ENCODE assay signal across 11 cellular contexts in the genomic region with DNA sequence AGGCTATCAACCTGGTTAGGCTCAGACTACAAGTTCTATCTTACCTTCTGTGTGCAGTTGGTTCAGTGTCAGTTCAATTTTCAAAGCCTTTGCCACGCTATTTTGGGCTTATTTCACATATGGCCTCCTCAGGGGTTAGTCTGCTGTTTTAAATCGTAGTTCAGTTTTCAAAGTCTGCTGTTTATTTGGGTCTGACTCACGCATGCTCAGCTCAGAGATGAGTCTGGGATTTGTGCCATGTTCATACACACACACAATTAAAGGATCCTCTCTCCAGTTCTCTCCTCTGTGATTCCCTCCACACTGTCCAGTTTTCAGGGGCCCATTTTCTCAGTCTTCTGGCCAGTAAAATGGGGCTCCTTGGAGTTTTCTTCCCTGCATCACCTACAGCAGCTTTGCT. TPM values are rescaled to one million over a fixed set of nuclear protein-coding genes. Genes with fewer than 3 reads are reported as not detected.
DNase-seq lines count a peak whose midpoint lies in the region; ATAC-seq, FAIRE-seq and TF ChIP-seq lines count a peak whose summit lies in the region.
"Had no signal": no experiment of that assay in that cellular context is flagged by ENCODE, and none has a peak within 500 bp of the region (broad histone marks: within the 10 kb centered on the region; RNA-seq: fewer than 3 reads in every experiment).

No MANE protein-coding gene starts in this region.

- no peaks in the 10 kb centered on the region for H3K36me3 ChIP-seq in bronchial epithelial cell (ENCODE audit: control insufficient read depth, insufficient read depth, low read length)
- H3K36me3 ChIP-seq in left lung: no peaks in the 10 kb centered on the region
- H3K36me3 ChIP-seq in thyroid gland: no peaks in the 10 kb centered on the region

- no peak overlapping the region for H3K4me3 ChIP-seq in bronchial epithelial cell (ENCODE audit: low read depth, low read length)
- no peak overlapping the region for H3K4me3 ChIP-seq in left lung
- no peak overlapping the region for H3K4me3 ChIP-seq in thyroid gland (replicated peaks in 1 of 3)

- H3K27ac ChIP-seq in left lung (peak overlapping the region in 1 of 2 donors; percentile 44), thyroid gland (no peak overlapping the region)
- H3K27ac ChIP-seq: 22Rv1 had no signal

- H3K4me1 ChIP-seq in left lung (no peaks in the 10 kb centered on the region), thyroid gland (peaks cover 0 to 11% of the 10 kb centered on the region in 2 donors)

- FAIRE-seq in bronchial epithelial cell (lab: Jason Lieb, UNC): no peak
- FAIRE-seq: TTC549 had no signal

- intact Hi-C loops in left lung (cut with DNase I) (no loop called here), thyroid gland (cut with DNase I) (no loop called here)

- DNase-seq in DMS53 (lab: John Stamatoyannopoulos, UW) (peak; percentile 2), DMS53 treated with DMSO at 0.1 percent for 48 hours (lab: John Stamatoyannopoulos, UW; ENCODE audit: unreplicated experiment) (no peak), bronchial epithelial cell (ENCODE audit: low read depth) (peak; percentile 31), left lung (no peak), thyroid gland (peak; percentile 18 to 21), NCI-H774 (lab: John Stamatoyannopoulos, UW) (no peak)
- DNase-seq: NCI-H187 treated with DMSO at 0.1 percent for 48 hours had no signal

- TF ChIP-seq POLR2A in thyroid gland (IDR thresholded peaks at IDR 0.05): no peak

- H3K9me3 ChIP-seq in left lung (no peaks in the 10 kb centered on the region), thyroid gland (no peaks in the 10 kb centered on the region)

- WGBS in thyroid gland, 2 donors: 14 to 18% methylated on average over 3 of the region's 3 CpGs

- no peak for TF ChIP-seq CTCF in bronchial epithelial cell (IDR thresholded peaks at IDR 0.05; ENCODE audit: insufficient read depth, low read length, severe bottlenecking)
- no peak for TF ChIP-seq CTCF in left lung (IDR thresholded peaks at IDR 0.05)
- TF ChIP-seq CTCF in thyroid gland (IDR thresholded peaks at IDR 0.05): no peak

- H3K27me3 ChIP-seq in bronchial epithelial cell (ENCODE audit: control insufficient read depth, insufficient read depth, low read length): no peaks in the 10 kb centered on the region
- no peaks in the 10 kb centered on the region for H3K27me3 ChIP-seq in left lung
- no peaks in the 10 kb centered on the region for H3K27me3 ChIP-seq in thyroid gland

- ATAC-seq in left lung (peak; percentile 59), HG03108 (IDR thresholded peaks at IDR 0.05; ENCODE audit: unreplicated experiment) (no peak), HG02970 (IDR thresholded peaks at IDR 0.05; ENCODE audit: low FRiP score, unreplicated experiment) (no peak)

RNA-seq across cellular contexts. Expression of gene ZFX, which starts 32.2 kb away (rescaled TPM):
- total RNA-seq in bronchial epithelial cell: 30.8 and 37.8 TPM in 2 replicates
- 10 to 100 TPM; 40.4 to 50.7 TPM for total RNA-seq in left lung
- total RNA-seq in thyroid gland: 100 to 1,000 TPM in 1 of 4 donors, 10 to 100 TPM in 3; 63.7 to 105 (median 68.2) TPM

Comparison
In these comparisons a context has a peak if more than half of its experiments do, and no peak if none do; other contexts are left out.
1. DNase-seq: peak in DMS53 (single experiment), bronchial epithelial cell (single experiment) and thyroid gland (2 of 2); none in DMS53 treated with DMSO at 0.1 percent for 48 hours (single experiment), left lung (0 of 2) and NCI-H774 (single experiment).